ENCODE assay signal across 14 cellular contexts in genomic region chr12:38744056-38744455, GRCh38.
"Had no signal": no experiment of that assay in that cellular context is flagged by ENCODE, and none has a peak within 500 bp of the region (broad histone marks: within the 10 kb centered on the region; RNA-seq: fewer than 3 reads in every experiment).

No MANE protein-coding gene starts in this region.

- H3K27me3 Mint-ChIP-seq: activated naive CD4-positive, alpha-beta T cell treated with anti-CD3 and anti-CD28 coated beads, Interleukin-2, amount 50 U/mL, for 24 hours; natural killer cell treated with Interleukin-12 subunit alpha and Interleukin-12 subunit beta and Interleukin-15 and Interleukin-18, amount 100 ng/mL, for 72 hours had no signal

- H2AFZ ChIP-seq: parathyroid adenoma had no signal

- H3K9me3 ChIP-seq: neutrophil, testis, upper lobe of right lung had no signal

- H3K9me3 Mint-ChIP-seq: activated naive CD4-positive, alpha-beta T cell treated with anti-CD3 and anti-CD28 coated beads, Interleukin-2, amount 50 U/mL, for 24 hours; natural killer cell treated with Interleukin-12 subunit alpha and Interleukin-12 subunit beta and Interleukin-15 and Interleukin-18, amount 100 ng/mL, for 72 hours had no signal

- H3K4me3 Mint-ChIP-seq: activated naive CD4-positive, alpha-beta T cell treated with anti-CD3 and anti-CD28 coated beads, Interleukin-2, amount 50 U/mL, for 24 hours; natural killer cell treated with Interleukin-12 subunit alpha and Interleukin-12 subunit beta and Interleukin-15 and Interleukin-18, amount 100 ng/mL, for 72 hours; stimulated activated effector memory CD8-positive, alpha-beta T cell treated with anti-CD3 and anti-CD28 coated beads, Interleukin-12 subunit alpha, Interleukin-12 subunit beta, amount 100 ng/mL, for 72 hours had no signal

- H3K9ac ChIP-seq: parathyroid adenoma had no signal

- H3K27ac Mint-ChIP-seq: activated naive CD4-positive, alpha-beta T cell treated with anti-CD3 and anti-CD28 coated beads, Interleukin-2, amount 50 U/mL, for 24 hours; natural killer cell treated with Interleukin-12 subunit alpha and Interleukin-12 subunit beta and Interleukin-15 and Interleukin-18, amount 100 ng/mL, for 72 hours; stimulated activated effector memory CD8-positive, alpha-beta T cell treated with anti-CD3 and anti-CD28 coated beads, Interleukin-12 subunit alpha, Interleukin-12 subunit beta, amount 100 ng/mL, for 72 hours had no signal

- H3K79me2 ChIP-seq: parathyroid adenoma had no signal

- H3K36me3 ChIP-seq: cardiac muscle cell, neutrophil, upper lobe of right lung, WERI-Rb-1 had no signal

- H3K27ac ChIP-seq: cardiac muscle cell, neutrophil, parathyroid adenoma, testis, upper lobe of right lung, WERI-Rb-1 had no signal

- H3K4me1 Mint-ChIP-seq: activated naive CD4-positive, alpha-beta T cell treated with anti-CD3 and anti-CD28 coated beads, Interleukin-2, amount 50 U/mL, for 24 hours; stimulated activated effector memory CD8-positive, alpha-beta T cell treated with anti-CD3 and anti-CD28 coated beads, Interleukin-12 subunit alpha, Interleukin-12 subunit beta, amount 100 ng/mL, for 72 hours had no signal

- DNase-seq: activated CD4-positive, alpha-beta T cell treated with anti-CD3 and anti-CD28 coated beads, Interleukin-2, amount 50 U/mL, for 48 hours; activated gamma-delta T cell; stimulated activated CD4-positive, alpha-beta T cell treated with anti-CD3 and anti-CD28 coated beads, Interleukin-4, amount 100 ng/mL, for 24 hours; SW 1271; testis; upper lobe of right lung; WERI-Rb-1 had no signal

- H3K4me3 ChIP-seq: cardiac muscle cell, testis, upper lobe of right lung had no signal

- H3K4me1 ChIP-seq: parathyroid adenoma, testis, upper lobe of right lung had no signal

- ATAC-seq: natural killer cell treated with Interleukin-12 subunit alpha and Interleukin-12 subunit beta and Interleukin-15 and Interleukin-18, amount 100 ng/mL, for 72 hours; sciatic nerve; stimulated activated effector memory CD8-positive, alpha-beta T cell treated with anti-CD3 and anti-CD28 coated beads, Interleukin-12 subunit alpha, Interleukin-12 subunit beta, amount 100 ng/mL, for 72 hours; upper lobe of right lung had no signal

- H3K27me3 ChIP-seq: cardiac muscle cell, neutrophil, testis, upper lobe of right lung had no signal

- H3K36me3 Mint-ChIP-seq: activated naive CD4-positive, alpha-beta T cell treated with anti-CD3 and anti-CD28 coated beads, Interleukin-2, amount 50 U/mL, for 24 hours; natural killer cell treated with Interleukin-12 subunit alpha and Interleukin-12 subunit beta and Interleukin-15 and Interleukin-18, amount 100 ng/mL, for 72 hours; stimulated activated effector memory CD8-positive, alpha-beta T cell treated with anti-CD3 and anti-CD28 coated beads, Interleukin-12 subunit alpha, Interleukin-12 subunit beta, amount 100 ng/mL, for 72 hours had no signal
